8 cellular contexts compared by ENCODE assay signal in the genomic region with DNA sequence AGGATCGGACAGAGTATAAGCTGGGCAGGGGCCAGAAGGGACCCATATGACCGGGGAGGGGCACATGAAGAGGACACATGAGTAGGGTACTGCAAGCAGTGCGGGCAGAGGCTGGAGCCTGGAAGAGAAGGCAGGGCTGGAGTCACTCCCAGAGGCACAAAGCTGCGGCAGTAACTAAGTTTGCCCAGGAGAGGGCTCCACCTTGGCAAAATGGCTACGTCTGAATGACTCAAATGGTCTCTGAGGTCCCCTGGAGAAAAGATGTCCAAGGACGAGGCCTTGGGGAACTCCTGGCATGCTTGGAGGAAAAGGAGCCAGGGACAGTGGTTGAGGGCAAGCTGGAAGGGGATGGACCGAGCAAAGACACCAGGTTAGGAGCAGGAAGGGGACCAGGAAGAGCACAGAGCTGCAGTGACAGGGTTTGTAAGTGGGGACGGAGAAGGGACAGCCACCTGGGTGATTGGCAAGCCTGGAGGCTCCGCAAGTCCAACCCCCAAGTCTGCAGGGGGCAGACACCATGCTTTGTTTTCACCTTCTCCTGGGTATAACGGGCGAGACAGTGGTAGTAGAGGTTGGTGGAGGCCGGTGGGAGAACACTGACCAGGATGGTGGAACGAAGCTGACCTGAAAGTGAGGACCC. TPM values are rescaled to one million over a fixed set of nuclear protein-coding genes. Genes with fewer than 3 reads are reported as not detected.
DNase-seq lines count a peak whose midpoint lies in the region; ATAC-seq and TF ChIP-seq lines count a peak whose summit lies in the region.

No MANE protein-coding gene starts in this region.

- ATAC-seq in memory B cell (ENCODE audit: low read depth) (peak; percentile 59), HG03045 (IDR thresholded peaks at IDR 0.05; ENCODE audit: unreplicated experiment) (no peak)

- H3K27ac ChIP-seq in dorsolateral prefrontal cortex: no peak overlapping the region

- peak overlapping the region; percentile 42 for H3K27ac Mint-ChIP-seq in memory B cell

- peaks cover 0 to 4% (median 0%) of the 10 kb centered on the region in 45 donors for H3K27me3 ChIP-seq in dorsolateral prefrontal cortex

- DNase-seq in AG20443 (ENCODE audit: low spot score) (peak; percentile 87), H4 (ENCODE audit: low spot score) (peak; percentile 58), NCI-H510A treated with DMSO at 0.1 percent for 48 hours (lab: John Stamatoyannopoulos, UW) (peak; percentile 84), dorsolateral prefrontal cortex (peak; percentile 52 to 80 (median 68)), memory B cell (ENCODE audit: low spot score in 2 of 2) (peak; percentile 53 to 58)
- DNase-seq in activated CD4-positive, alpha-beta T cell treated with anti-CD3 and anti-CD28 coated beads, Interleukin-2, amount 50 U/mL, for 4 hours: peak; percentile 49 to 50
- DNase-seq in stimulated activated CD8-positive, alpha-beta memory T cell treated with anti-CD3 and anti-CD28 coated beads, Interleukin-4, amount 100 ng/mL, for 1 hour (ENCODE audit: low read depth in 2 of 2, low spot score in 1 of 2): peak; percentile 5 to 34

- no peaks in the 10 kb centered on the region for H3K36me3 Mint-ChIP-seq in memory B cell

- H3K9me3 Mint-ChIP-seq in memory B cell: no peaks in the 10 kb centered on the region

- no peak overlapping the region for H3K4me3 Mint-ChIP-seq in memory B cell

- peak in 55 of 56 donors; percentile 24 to 83 (median 74) for TF ChIP-seq CTCF in dorsolateral prefrontal cortex (IDR thresholded peaks at IDR 0.05 in 54 of 56, conservative IDR thresholded peaks at IDR 0.05 in 2 of 56; ENCODE audit: low read depth in 1 of 56, partially characterized antibody in 56 of 56)

- no peak overlapping the region for H3K4me3 ChIP-seq in dorsolateral prefrontal cortex

- H3K27me3 Mint-ChIP-seq in memory B cell: peaks cover 18% of the 10 kb centered on the region

- peaks cover 2% of the 10 kb centered on the region for H3K4me1 Mint-ChIP-seq in memory B cell

- intact Hi-C loops in dorsolateral prefrontal cortex (cut with DNase I): loop anchor here in 1 of 2 donors (5.0 kb wide), 2 partner anchors 170 to 300 kb away; no protein-coding TSS in a partner anchor

RNA-seq across cellular contexts. Expression of gene LBX1, which starts 43.1 kb away (rescaled TPM):
- total RNA-seq in H4 (2014; rRNA removed; shearing (Covaris generic)): not detected in 2 replicates
- under 1 TPM in 3 of 120 experiments, not detected in 117; 0.15 to 0.28 (median 0.19) TPM for total RNA-seq in dorsolateral prefrontal cortex

Comparison
In these comparisons a context has a peak if more than half of its experiments do, and no peak if none do; other contexts are left out.
1. DNase-seq: peak in every context shown above with its lines; median percentile 87 in AG20443; 84 in NCI-H510A treated with DMSO at 0.1 percent for 48 hours; 68 in dorsolateral prefrontal cortex; 58 in H4; 56 in memory B cell; 50 in activated CD4-positive, alpha-beta T cell treated with anti-CD3 and anti-CD28 coated beads, Interleukin-2, amount 50 U/mL, for 4 hours; 20 in stimulated activated CD8-positive, alpha-beta memory T cell treated with anti-CD3 and anti-CD28 coated beads, Interleukin-4, amount 100 ng/mL, for 1 hour.